Comparison of ENCODE assay signal across 16 cellular contexts in the genomic region with DNA sequence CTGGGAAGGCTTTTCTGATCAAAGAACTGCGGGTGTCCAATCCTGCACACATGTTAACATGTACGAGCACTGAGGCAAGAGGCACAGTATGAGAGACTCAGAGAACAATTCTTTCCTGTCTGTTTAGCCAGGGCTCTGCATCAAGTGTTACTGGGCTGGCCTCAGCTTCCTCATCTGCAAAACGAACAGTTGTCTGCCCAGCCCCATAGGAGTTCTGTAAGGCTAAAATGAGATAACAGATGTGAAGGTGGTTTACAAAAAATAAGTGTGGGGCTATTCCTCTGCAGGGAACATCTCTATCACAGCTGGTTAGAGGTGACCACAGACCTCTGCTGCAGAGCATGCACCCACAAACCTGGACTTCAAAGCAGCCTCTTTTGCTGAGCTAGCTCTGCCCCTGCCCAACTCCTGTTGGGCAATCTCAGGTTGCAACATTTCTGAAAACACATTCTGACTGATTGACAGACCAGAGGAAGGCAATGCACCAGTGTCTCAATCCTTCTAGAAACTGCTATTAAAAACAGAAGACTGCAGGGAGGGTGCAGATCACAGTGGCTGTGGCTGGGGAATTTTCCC. TPM values are rescaled to one million over a fixed set of nuclear protein-coding genes. Genes with fewer than 3 reads are reported as not detected.
DNase-seq lines count a peak whose midpoint lies in the region; ATAC-seq and TF ChIP-seq lines count a peak whose summit lies in the region.
"Had no signal": no experiment of that assay in that cellular context is flagged by ENCODE, and none has a peak within 500 bp of the region (broad histone marks: within the 10 kb centered on the region; RNA-seq: fewer than 3 reads in every experiment).

No MANE protein-coding gene starts in this region.

- no peak overlapping the region for H3K4me3 ChIP-seq in GM12865 (ENCODE audit: low read depth, low read length)
- H3K4me3 ChIP-seq: stomach had no signal

- peak overlapping the region; percentile 52 for H3K27ac ChIP-seq in caudate nucleus (ENCODE audit: low read depth, low read length)
- H3K27ac ChIP-seq: parathyroid adenoma had no signal

- ATAC-seq in HG03378 (IDR thresholded peaks at IDR 0.05; ENCODE audit: unreplicated experiment) (no peak), GM18502 (IDR thresholded peaks at IDR 0.05; ENCODE audit: poor library complexity, unreplicated experiment) (no peak), HG02588 (IDR thresholded peaks at IDR 0.05; ENCODE audit: unreplicated experiment) (no peak)
- ATAC-seq: HCT116, SK-N-SH treated with all-trans-retinoic acid at 6 μM for 48 hours had no signal

- TF ChIP-seq CTCF in GM12865 (IDR thresholded peaks at IDR 0.05; ENCODE audit: insufficient read depth, low read depth, low read length, missing control alignments), result no peak

- DNase-seq in GM12865 (ENCODE audit: low read depth) (peak; percentile 12), NCI-H226 (peak; percentile 12), caudate nucleus (lab: John Stamatoyannopoulos, UW) (peak in 3 of 61 donors; percentile 20 to 38 (median 28)), myocyte (ENCODE audit: low read depth) (peak; percentile 33), cerebellar cortex (ENCODE audit: low spot score) (no peak)
- DNase-seq: activated CD8-positive, alpha-beta memory T cell treated with anti-CD3 and anti-CD28 coated beads for 24 hours; stimulated activated CD4-positive, alpha-beta T cell treated with anti-CD3 and anti-CD28 coated beads, Interleukin-4, amount 100 ng/mL, for 1 hour; stomach had no signal

RNA-seq across cellular contexts. Expression of a gene that starts 10.5 kb away (rescaled TPM):
- total RNA-seq in myocyte, result not detected in 2 replicates
- not detected for polyA plus RNA-seq in myocyte (2012)
- total RNA-seq: CD8-positive, alpha-beta memory T cell; lung microvascular endothelial cell; stomach had no signal
- polyA plus RNA-seq: CD8-positive, alpha-beta memory T cell; stomach had no signal

RNA-seq across cellular contexts. Expression of a gene that starts 33.7 kb away (rescaled TPM):
- total RNA-seq in myocyte, result not detected in 2 replicates
- not detected for polyA plus RNA-seq in myocyte (2012)
- total RNA-seq: CD8-positive, alpha-beta memory T cell; lung microvascular endothelial cell; stomach had no signal
- polyA plus RNA-seq: CD8-positive, alpha-beta memory T cell; stomach had no signal
